ENCODE assay signal across 12 cellular contexts in genomic region chr22:21936151-21936778, GRCh38. TPM values are rescaled to one million over a fixed set of nuclear protein-coding genes. Genes with fewer than 3 reads are reported as not detected.
DNase-seq lines count a peak whose midpoint lies in the region; ATAC-seq, FAIRE-seq and TF ChIP-seq lines count a peak whose summit lies in the region.
"Had no signal": no experiment of that assay in that cellular context is flagged by ENCODE, and none has a peak within 500 bp of the region (broad histone marks: within the 10 kb centered on the region; RNA-seq: fewer than 3 reads in every experiment).

No MANE protein-coding gene starts in this region.

- peak overlapping the region; percentile 79 for H3K27ac ChIP-seq in HL-60 (replicated peaks)
- peak overlapping the region; percentile 94 to 99 for H3K27ac ChIP-seq in ascending aorta
- H3K27ac ChIP-seq in right cardiac atrium (ENCODE audit: low read length) = peak overlapping the region; percentile 60
- peak overlapping the region; percentile 90 for H3K27ac ChIP-seq in smooth muscle cell (ENCODE audit: low read depth)

- no peaks in the 10 kb centered on the region for H3K27me3 ChIP-seq in HL-60 (ENCODE audit: insufficient read depth, poor library complexity, severe bottlenecking)
- no peaks in the 10 kb centered on the region for H3K27me3 ChIP-seq in ascending aorta
- H3K27me3 ChIP-seq in right cardiac atrium (ENCODE audit: control insufficient read depth, insufficient read depth) = no peaks in the 10 kb centered on the region
- H3K27me3 ChIP-seq in smooth muscle cell (ENCODE audit: low read depth) = no peaks in the 10 kb centered on the region

- H3K9me3 ChIP-seq in ascending aorta (no peaks in the 10 kb centered on the region), right cardiac atrium (ENCODE audit: control insufficient read depth, low read length) (no peaks in the 10 kb centered on the region), smooth muscle cell (replicated peaks; ENCODE audit: low read depth) (no peaks in the 10 kb centered on the region)

- no peak overlapping the region for H3K9ac ChIP-seq in smooth muscle cell (ENCODE audit: low read depth)

- 63% methylated on average over 15 of the region's 15 CpGs for WGBS in right cardiac atrium
- 97% methylated on average over 15 of the region's 15 CpGs for WGBS in smooth muscle cell (ENCODE audit: low lambda C conversion rate)

- no peak for FAIRE-seq in H54 (lab: Jason Lieb, UNC)
- FAIRE-seq: small intestine had no signal

- intact Hi-C loops in ascending aorta (cut with DNase I) (loop anchor here (10.0 kb wide), 1 partner anchor 161 kb away; no protein-coding TSS in a partner anchor), right cardiac atrium (cut with DNase I) (loop anchor here in 2 of 4 donors (5.0 to 10.0 kb wide), 2 partner anchors 161 to 224 kb away; no protein-coding TSS in a partner anchor)

- peaks cover 15 to 23% of the 10 kb centered on the region in 2 donors for H3K36me3 ChIP-seq in ascending aorta
- H3K36me3 ChIP-seq in smooth muscle cell (ENCODE audit: low read depth) = no peaks in the 10 kb centered on the region

- TF ChIP-seq POLR2A in H54 (IDR thresholded peaks at IDR 0.05; ENCODE audit: low read depth, low read length) = no peak

- peaks cover 13 to 24% of the 10 kb centered on the region in 2 donors for H3K4me1 ChIP-seq in ascending aorta
- peaks cover 17% of the 10 kb centered on the region for H3K4me1 ChIP-seq in right cardiac atrium (ENCODE audit: control insufficient read depth, insufficient read depth, low read length)
- peaks cover 6% of the 10 kb centered on the region for H3K4me1 ChIP-seq in smooth muscle cell (ENCODE audit: low read depth)

- DNase-seq in HL-60 (ENCODE audit: low read depth in 1 of 2, low spot score in 1 of 2) (peak; percentile 80 to 96), ascending aorta (ENCODE audit: low spot score in 2 of 2) (no peak), right cardiac atrium (peak; percentile 45 to 77 (median 72)), smooth muscle cell (lab: John Stamatoyannopoulos, UW; ENCODE audit: unreplicated experiment) (no peak), cerebellum (ENCODE audit: low spot score) (no peak), NCI-H2081 treated with DMSO at 0.1 percent for 48 hours (lab: John Stamatoyannopoulos, UW) (no peak), H54 (ENCODE audit: insufficient read length, low spot score) (no peak)
- DNase-seq: activated naive CD4-positive, alpha-beta T cell; DND-41; NCI-H2029 treated with DMSO at 0.1 percent for 48 hours had no signal

- no peak overlapping the region for H2AFZ ChIP-seq in smooth muscle cell (ENCODE audit: low read depth)

- ATAC-seq in right cardiac atrium (no peak), HG02981 (IDR thresholded peaks at IDR 0.05; ENCODE audit: unreplicated experiment) (no peak)

- no peaks in the 10 kb centered on the region for H3K79me2 ChIP-seq in smooth muscle cell (ENCODE audit: low read depth)

- TF ChIP-seq CTCF in HL-60 (IDR thresholded peaks at IDR 0.05; ENCODE audit: insufficient read depth, low read length) (no peak), ascending aorta (IDR thresholded peaks at IDR 0.05) (no peak), smooth muscle cell (IDR thresholded peaks at IDR 0.05; ENCODE audit: borderline replicate concordance, insufficient read depth, poor library complexity, severe bottlenecking) (no peak)

- H3K4me3 ChIP-seq in HL-60 (replicated peaks; ENCODE audit: insufficient read depth, low read length) (no peak overlapping the region), ascending aorta (no peak overlapping the region), right cardiac atrium (ENCODE audit: low read length) (no peak overlapping the region), smooth muscle cell (no peak overlapping the region)

- H4K20me1 ChIP-seq in smooth muscle cell (ENCODE audit: low read depth) = no peaks in the 10 kb centered on the region

- peaks cover 6% of the 10 kb centered on the region for H3F3A ChIP-seq in smooth muscle cell (ENCODE audit: low read depth)

- H3K4me2 ChIP-seq in smooth muscle cell = no peak overlapping the region

RNA-seq across cellular contexts. Expression of gene PPM1F, which starts 16.4 kb away (rescaled TPM):
- total RNA-seq in ascending aorta = 76.0 TPM
- 10 to 100 TPM; 19.7 to 25.5 (median 22.0) TPM for total RNA-seq in right cardiac atrium
- polyA plus RNA-seq in right cardiac atrium = 17.5 TPM
- total RNA-seq in smooth muscle cell = 11.8 and 14.8 TPM in 2 replicates
- polyA plus RNA-seq in smooth muscle cell = 12.5 and 15.2 TPM in 2 replicates
- total RNA-seq in cerebellum = 25.5 TPM

RNA-seq across cellular contexts. Expression of gene TOP3B, which starts 46.3 kb away (rescaled TPM):
- 26.4 TPM for total RNA-seq in ascending aorta
- total RNA-seq in right cardiac atrium = 10 to 100 TPM; 12.7 to 17.8 (median 13.8) TPM
- 11.1 TPM for polyA plus RNA-seq in right cardiac atrium
- total RNA-seq in smooth muscle cell = 15.2 and 17.3 TPM in 2 replicates
- 17.6 and 26.7 TPM in 2 replicates for polyA plus RNA-seq in smooth muscle cell
- total RNA-seq in cerebellum = 28.8 TPM

Comparison
In these comparisons a context has a peak if more than half of its experiments do, and no peak if none do; other contexts are left out.
1. DNase-seq: peak in HL-60 (2 of 2) and right cardiac atrium (3 of 3); none in ascending aorta (0 of 2), smooth muscle cell (single experiment), cerebellum (single experiment), NCI-H2081 treated with DMSO at 0.1 percent for 48 hours (single experiment) and H54 (single experiment).
2. Peak in every context shown above with its lines, with median percentiles within 50 percentile points of each other: H3K27ac ChIP-seq.